ENCODE assay signal across 14 cellular contexts in genomic region chr1:60972841-60973364, GRCh38.
DNase-seq lines count a peak whose midpoint lies in the region; ATAC-seq, FAIRE-seq and TF ChIP-seq lines count a peak whose summit lies in the region.
"Had no signal": no experiment of that assay in that cellular context is flagged by ENCODE, and none has a peak within 500 bp of the region (broad histone marks: within the 10 kb centered on the region; RNA-seq: fewer than 3 reads in every experiment).

No MANE protein-coding gene starts in this region.

- no peaks in the 10 kb centered on the region for H3K79me2 ChIP-seq in Loucy (ENCODE audit: insufficient read depth, low read length)
- H3K79me2 ChIP-seq in mammary epithelial cell (ENCODE audit: insufficient read depth, low read length) = no peaks in the 10 kb centered on the region

- peak overlapping the region; percentile 32 for H3K4me2 ChIP-seq in Loucy (ENCODE audit: low read depth, low read length, poor library complexity, severe bottlenecking)
- H3K4me2 ChIP-seq in mammary epithelial cell (ENCODE audit: insufficient read depth, low read depth, low read length) = peak overlapping the region; percentile 54

- WGBS in mammary epithelial cell (ENCODE audit: low coverage, missing lambda C conversion rate) = 79% methylated on average over 4 of the region's 4 CpGs

- no peak for ATAC-seq in HG03095 (IDR thresholded peaks at IDR 0.05; ENCODE audit: unreplicated experiment)
- no peak for ATAC-seq in HG02973 (IDR thresholded peaks at IDR 0.05; ENCODE audit: unreplicated experiment)
- ATAC-seq: naive thymus-derived CD4-positive, alpha-beta T cell had no signal

- no TSS peak for BruUV-seq in mammary epithelial cell (replicated peaks; lab: Mats Ljungman, UMichigan)

- POLR2A ChIA-PET in AG04449 (lab: Yijun Ruan, JAX) = no interaction called here

- TF ChIP-seq CTCF in AG04449 (IDR thresholded peaks at IDR 0.05; ENCODE audit: insufficient read depth, low read length, missing control alignments) (no peak), Loucy (conservative IDR thresholded peaks at IDR 0.05; ENCODE audit: low read length) (no peak), mammary epithelial cell (conservative IDR thresholded peaks at IDR 0.05 in 1 of 2, IDR thresholded peaks at IDR 0.05 in 1 of 2; ENCODE audit: extremely low read depth in 1 of 2, insufficient read depth in 1 of 2, low read depth in 1 of 2, low read length in 2 of 2) (no peak), kidney (IDR thresholded peaks at IDR 0.05; ENCODE audit: borderline replicate concordance, extremely low read depth, insufficient read depth) (no peak)

- H3K4me3 ChIP-seq in AG04449 (ENCODE audit: low read depth, low read length) = no peak overlapping the region
- H3K4me3 ChIP-seq in Loucy (ENCODE audit: low read length, poor library complexity, severe bottlenecking) = no peak overlapping the region
- H3K4me3 ChIP-seq in mammary epithelial cell (replicated peaks in 1 of 3; ENCODE audit: insufficient read depth in 1 of 3, low read depth in 2 of 3, low read length in 3 of 3) = no peak overlapping the region
- no peak overlapping the region for H3K4me3 ChIP-seq in kidney (ENCODE audit: low read length in 2 of 2)
- H3K4me3 ChIP-seq: heart left ventricle had no signal

- no peak overlapping the region for H2AFZ ChIP-seq in Loucy (ENCODE audit: low read length)
- peak overlapping the region; percentile 36 for H2AFZ ChIP-seq in mammary epithelial cell (ENCODE audit: low read depth, low read length)

- no peaks in the 10 kb centered on the region for H3K36me3 ChIP-seq in Loucy (ENCODE audit: insufficient read depth, low read length)
- no peaks in the 10 kb centered on the region for H3K36me3 ChIP-seq in mammary epithelial cell (ENCODE audit: insufficient read depth, low read length)
- H3K36me3 ChIP-seq in kidney (ENCODE audit: control insufficient read depth in 1 of 2, insufficient read depth in 2 of 2, low read length in 2 of 2) = no peaks in the 10 kb centered on the region
- H3K36me3 ChIP-seq: heart left ventricle had no signal

- intact Hi-C loops in mammary epithelial cell (cut with micrococcal nuclease) (loop anchor here (1.0 to 10.0 kb wide), 3 partner anchors 242 to 1159 kb away; no protein-coding TSS in a partner anchor), kidney (cut with DNase I) (loop anchor here (10.0 kb wide), 1 partner anchor 482 kb away; no protein-coding TSS in a partner anchor)

- H3K27me3 ChIP-seq in Loucy (ENCODE audit: insufficient read depth, low read length, poor library complexity, severe bottlenecking) (no peaks in the 10 kb centered on the region), mammary epithelial cell (ENCODE audit: insufficient read depth, low read length) (no peaks in the 10 kb centered on the region)
- H3K27me3 ChIP-seq: heart left ventricle had no signal

- peak; percentile 52 for DNase-seq in AG04449 (ENCODE audit: low read depth, low spot score)
- DNase-seq in mammary epithelial cell = peak; percentile 89
- DNase-seq in kidney tubule cell (ENCODE audit: low spot score) = peak; percentile 89
- no peak for DNase-seq in activated effector memory CD4-positive, alpha-beta T cell treated with anti-CD3 and anti-CD28 coated beads, Interleukin-2, amount 50 U/mL, for 16 hours
- DNase-seq in kidney = no peak
- DNase-seq: activated T-cell treated with anti-CD3 and anti-CD28 coated beads, Interleukin-2, amount 50 U/mL, for 48 hours; cerebellar nuclear complex; heart left ventricle; naive thymus-derived CD4-positive, alpha-beta T cell; NCI-H1092; substantia nigra had no signal

- dilution Hi-C loops in mammary epithelial cell (cut with HindIII; ENCODE audit: low sequenced_read_pairs) = no loop called here

- H3K9me3 ChIP-seq in Loucy (ENCODE audit: insufficient read depth, low read depth, low read length) (no peaks in the 10 kb centered on the region), mammary epithelial cell (replicated peaks; ENCODE audit: insufficient read depth, low read length) (no peaks in the 10 kb centered on the region), kidney (ENCODE audit: control insufficient read depth in 1 of 2, low read length in 2 of 2) (no peaks in the 10 kb centered on the region)
- H3K9me3 ChIP-seq: heart left ventricle had no signal

- FAIRE-seq in kidney (lab: Jason Lieb, UNC) = no peak

- in situ Hi-C loops in mammary epithelial cell (cut with MboI; ENCODE audit: low sequenced_read_pairs in 2 of 2) = loop anchor here (10.0 kb wide), 2 partner anchors 72 to 482 kb away; no protein-coding TSS in a partner anchor

- H3K9ac ChIP-seq in Loucy (ENCODE audit: low read depth, low read length, poor library complexity, severe bottlenecking) = no peak overlapping the region
- H3K9ac ChIP-seq in mammary epithelial cell (ENCODE audit: insufficient read depth, low read length) = no peak overlapping the region
- H3K9ac ChIP-seq in kidney (ENCODE audit: low read length in 2 of 2) = no peak overlapping the region

- CTCF ChIA-PET in AG04449 (lab: Yijun Ruan, JAX) = interaction anchor here (1.1 to 17.6 kb wide), 7 partner anchors 73 to 1002 kb away, joined by 3 to 329 read pairs (median 5); no protein-coding TSS in a partner anchor
- CTCF ChIA-PET in mammary epithelial cell (lab: Charles Lee; ENCODE audit: low non-redundant PET) = no interaction called here

- H3K4me1 ChIP-seq in Loucy (ENCODE audit: insufficient read depth, low read length, poor library complexity, severe bottlenecking) (peaks cover 20% of the 10 kb centered on the region), mammary epithelial cell (ENCODE audit: insufficient read depth, low read length) (peaks cover 33% of the 10 kb centered on the region), kidney (ENCODE audit: control insufficient read depth in 1 of 2, insufficient read depth in 1 of 2, low read depth in 1 of 2, low read length in 2 of 2) (no peaks in the 10 kb centered on the region)

- H3K27ac ChIP-seq in mammary epithelial cell (ENCODE audit: insufficient read depth, low read depth, low read length) (peak overlapping the region; percentile 25), kidney (ENCODE audit: low read depth in 2 of 2, low read length in 2 of 2) (no peak overlapping the region)

- H3K9me2 ChIP-seq in Loucy (replicated peaks; ENCODE audit: low read depth, low read length) = no peaks in the 10 kb centered on the region

- no peaks in the 10 kb centered on the region for H3F3A ChIP-seq in Loucy (ENCODE audit: low read depth)

- H4K20me1 ChIP-seq in Loucy (ENCODE audit: insufficient read depth, low read length, poor library complexity, severe bottlenecking) (no peaks in the 10 kb centered on the region), mammary epithelial cell (ENCODE audit: insufficient read depth, low read length) (no peaks in the 10 kb centered on the region)

Comparison
In these comparisons a context has a peak if more than half of its experiments do, and no peak if none do; other contexts are left out.
1. DNase-seq: peak in AG04449 (single experiment), mammary epithelial cell (single experiment) and kidney tubule cell (single experiment); none in activated effector memory CD4-positive, alpha-beta T cell treated with anti-CD3 and anti-CD28 coated beads, Interleukin-2, amount 50 U/mL, for 16 hours (single experiment) and kidney (single experiment).